Comparison of ENCODE assay signal across 9 cellular contexts in genomic region chr6:2850480-2851150, GRCh38. TPM values are rescaled to one million over a fixed set of nuclear protein-coding genes. Genes with fewer than 3 reads are reported as not detected.
A peak's percentile ranks its signal among the peaks of the same experiment; 100 is the strongest.
DNase-seq lines count a peak whose midpoint lies in the region; ATAC-seq and TF ChIP-seq lines count a peak whose summit lies in the region.
"Had no signal": no experiment of that assay in that cellular context is flagged by ENCODE, and none has a peak within 500 bp of the region (broad histone marks: within the 10 kb centered on the region; RNA-seq: fewer than 3 reads in every experiment).

No MANE protein-coding gene starts in this region.

- H3K4me1 Mint-ChIP-seq in T-helper 17 cell = peaks cover 37% of the 10 kb centered on the region

- peak overlapping the region in 6 of 10 donors; percentile 20 to 64 (median 50) for H3K27ac ChIP-seq in heart right ventricle
- H3K27ac ChIP-seq in tibial artery = peak overlapping the region; percentile 21 to 43

- H3K4me1 ChIP-seq in heart right ventricle (peaks cover 13 to 52% (median 33%) of the 10 kb centered on the region in 9 donors), tibial artery (peaks cover 0 to 39% (median 14%) of the 10 kb centered on the region in 4 donors)

- DNase-seq in heart right ventricle (no peak), left ventricle myocardium superior (no peak), T-helper 17 cell (no peak), glomerular endothelial cell (ENCODE audit: extremely low read depth, low read depth, low spot score) (peak; percentile 76), tibial artery (no peak), OCI-M2 (lab: John Stamatoyannopoulos, UW; ENCODE audit: unreplicated experiment) (no peak), H7 (no peak)

- ATAC-seq in heart right ventricle = no peak
- no peak for ATAC-seq in left ventricle myocardium superior
- no peak for ATAC-seq in T-helper 17 cell
- ATAC-seq in esophagus mucosa = no peak

- no peaks in the 10 kb centered on the region for H3K27me3 Mint-ChIP-seq in T-helper 17 cell
- H3K27me3 Mint-ChIP-seq: stimulated activated naive CD8-positive, alpha-beta T cell treated with anti-CD3 and anti-CD28 coated beads, Interleukin-15, Interleukin-2, amounts not matched to agents 100 ng/mL and 50 ng/mL, for 24 hours had no signal

- H3K27ac Mint-ChIP-seq in T-helper 17 cell = peak overlapping the region; percentile 59
- H3K27ac Mint-ChIP-seq: stimulated activated naive CD8-positive, alpha-beta T cell treated with anti-CD3 and anti-CD28 coated beads, Interleukin-15, Interleukin-2, amounts not matched to agents 100 ng/mL and 50 ng/mL, for 24 hours had no signal

- 14% methylated on average over 5 of the region's 5 CpGs for WGBS in heart right ventricle, 2 donors

- H3K36me3 Mint-ChIP-seq in T-helper 17 cell (ENCODE audit: low read depth) = no peaks in the 10 kb centered on the region

- no peaks in the 10 kb centered on the region for H3K9me3 ChIP-seq in heart right ventricle
- H3K9me3 ChIP-seq in T-helper 17 cell (ENCODE audit: control insufficient read depth, low read length, poor library complexity, severe bottlenecking) = no peaks in the 10 kb centered on the region
- no peaks in the 10 kb centered on the region for H3K9me3 ChIP-seq in tibial artery

- no peak overlapping the region for H3K4me3 Mint-ChIP-seq in T-helper 17 cell
- H3K4me3 Mint-ChIP-seq: stimulated activated naive CD8-positive, alpha-beta T cell treated with anti-CD3 and anti-CD28 coated beads, Interleukin-15, Interleukin-2, amounts not matched to agents 100 ng/mL and 50 ng/mL, for 24 hours had no signal

- H3K27me3 ChIP-seq in heart right ventricle (no peaks in the 10 kb centered on the region), tibial artery (no peaks in the 10 kb centered on the region), H7 (ENCODE audit: control insufficient read depth, insufficient read depth, low read length) (no peaks in the 10 kb centered on the region)

- H3K4me3 ChIP-seq in heart right ventricle (no peak overlapping the region), tibial artery (no peak overlapping the region), H7 (ENCODE audit: insufficient read depth, low read depth, low read length) (no peak overlapping the region)

- no peak for TF ChIP-seq CTCF in heart right ventricle (IDR thresholded peaks at IDR 0.05)
- TF ChIP-seq CTCF in tibial artery (IDR thresholded peaks at IDR 0.05) = no peak

- intact Hi-C loops in heart right ventricle (cut with DNase I) = loop anchor here in 6 of 10 donors (5.0 to 10.0 kb wide), 4 partner anchors 52 to 202 kb away; partner anchors contain the start of gene SERPINB9 (in 6 of the 6)
- intact Hi-C loops in left ventricle myocardium superior (cut with micrococcal nuclease) = loop anchor here (10.0 kb wide), 1 partner anchor 54 kb away; the partner anchor contains the start of gene SERPINB9
- intact Hi-C loops in tibial artery (cut with DNase I; ENCODE audit: low total_unique reads) = no loop called here

- H3K36me3 ChIP-seq in heart right ventricle (no peaks in the 10 kb centered on the region), tibial artery (no peaks in the 10 kb centered on the region), H7 (replicated peaks; ENCODE audit: control insufficient read depth, insufficient read depth, low read length) (no peaks in the 10 kb centered on the region)

RNA-seq across cellular contexts. Expression of gene SERPINB1, which starts 9.0 kb away (rescaled TPM):
- 10 to 100 TPM; 17.7 to 73.7 (median 22.5) TPM for total RNA-seq in heart right ventricle
- 10 to 100 TPM; 16.3 to 16.6 TPM for polyA plus RNA-seq in heart right ventricle
- 25.4 TPM for total RNA-seq in left ventricle myocardium superior
- 10 to 100 TPM; 39.2 to 44.4 TPM for total RNA-seq in T-helper 17 cell
- total RNA-seq in glomerular endothelial cell = 25.0 and 34.7 TPM in 2 replicates
- total RNA-seq in esophagus mucosa = 576 TPM
- total RNA-seq in H7 (2014; rRNA removed; shearing (Covaris generic)) = 13.6 and 14.1 TPM in 2 replicates

RNA-seq across cellular contexts. Expression of gene SERPINB9, which starts 52.5 kb away (rescaled TPM):
- 10 to 100 TPM in 1 of 10 donors, 1 to 10 TPM in 9; 3.6 to 10.9 (median 4.8) TPM for total RNA-seq in heart right ventricle
- 1 to 10 TPM; 2.2 to 3.8 TPM for polyA plus RNA-seq in heart right ventricle
- total RNA-seq in left ventricle myocardium superior = 2.9 TPM
- 10 to 100 TPM; 32.9 to 37.7 TPM for total RNA-seq in T-helper 17 cell
- 97.6 and 146 TPM in 2 replicates for total RNA-seq in glomerular endothelial cell
- 8.4 TPM for total RNA-seq in esophagus mucosa
- 46.4 and 57.1 TPM in 2 replicates for total RNA-seq in H7 (2014; rRNA removed; shearing (Covaris generic))
